In the genomic region with DNA sequence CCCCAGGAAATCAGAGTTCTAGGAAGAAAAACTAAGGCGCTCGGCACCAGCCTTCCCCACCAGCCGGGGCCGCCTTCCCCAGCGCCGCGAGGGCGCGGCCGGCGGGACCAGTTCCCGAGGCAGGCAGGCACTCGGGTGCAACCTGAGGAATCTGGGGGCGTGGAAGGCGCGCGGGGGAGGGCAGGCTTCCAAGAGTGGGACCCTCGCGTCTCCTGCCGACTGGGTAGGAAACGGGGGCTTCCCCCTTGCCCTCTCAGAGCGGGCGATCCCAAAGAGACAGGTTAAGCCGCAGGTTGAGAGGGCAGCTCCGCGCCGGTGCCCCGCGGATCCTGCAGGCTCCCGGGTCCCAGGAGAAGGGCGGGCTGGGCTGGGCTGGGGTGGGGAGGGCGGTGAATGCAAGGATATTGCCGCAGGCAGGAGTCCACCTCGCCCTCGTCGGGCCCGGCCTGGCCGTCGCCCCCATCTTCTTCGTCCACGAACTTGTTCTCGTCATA, we compare ENCODE assay signal across 8 cellular contexts. TPM values are rescaled to one million over a fixed set of nuclear protein-coding genes. Genes with fewer than 3 reads are reported as not detected.
DNase-seq lines count a peak whose midpoint lies in the region; ATAC-seq, FAIRE-seq and TF ChIP-seq lines count a peak whose summit lies in the region.

No MANE protein-coding gene starts in this region.

- peak overlapping the region; percentile 94 for H3K4me2 ChIP-seq in endothelial cell of umbilical vein (ENCODE audit: insufficient read depth, low read length)

- TSS peak; percentile 35 for BruUV-seq in endothelial cell of umbilical vein (replicated peaks; lab: Mats Ljungman, UMichigan)

- no peak for TF ChIP-seq EP300 in tibial nerve (IDR thresholded peaks at IDR 0.05)

- DNase-seq in activated T-cell treated with anti-CD3 and anti-CD28 coated beads for 1 hour (ENCODE audit: low read depth) (peak; percentile 9), HT1080 (ENCODE audit: low read depth) (peak; percentile 10), endothelial cell of umbilical vein (ENCODE audit: low read depth, low spot score) (no peak), tibial nerve (ENCODE audit: low spot score in 2 of 2) (no peak), GM20000 (ENCODE audit: low spot score) (no peak)
- no peak for DNase-seq in activated T-cell treated with anti-CD3 and anti-CD28 coated beads, Interleukin-2, amount 50 U/mL, for 48 hours
- DNase-seq in activated CD8-positive, alpha-beta T cell treated with anti-CD3 and anti-CD28 coated beads for 36 hours = peak; percentile 29

- H3K4me3 ChIP-seq in endothelial cell of umbilical vein (replicated peaks in 1 of 3; ENCODE audit: insufficient read depth in 1 of 3, low read depth in 1 of 3, low read length in 3 of 3) (peak overlapping the region; percentile 93 to 100 (median 99)), mucosa of stomach (ENCODE audit: low read length) (peak overlapping the region; percentile 77), tibial nerve (peak overlapping the region; percentile 81 to 95 (median 86))

- H3K9me1 ChIP-seq in endothelial cell of umbilical vein (replicated peaks; ENCODE audit: control insufficient read depth, extremely low read depth, insufficient read depth, low read length) = no peaks in the 10 kb centered on the region

- POLR2A ChIA-PET in activated CD8-positive, alpha-beta T cell treated with anti-CD3 and anti-CD28 coated beads for 36 hours (lab: Charles Lee) = interaction anchor here (1.0 to 2.0 kb wide), 6 partner anchors 17 to 167 kb away, joined by 3 to 9 read pairs (median 4); no protein-coding TSS in a partner anchor
- POLR2A ChIA-PET in endothelial cell of umbilical vein (lab: Charles Lee) = interaction anchor here (0.7 kb wide), 1 partner anchor 1065 kb away, joined by 4 read pairs; no protein-coding TSS in a partner anchor

- peak overlapping the region; percentile 10 for H2AFZ ChIP-seq in endothelial cell of umbilical vein (ENCODE audit: low read depth, low read length)

- H3K9me3 Mint-ChIP-seq in activated CD8-positive, alpha-beta T cell treated with anti-CD3 and anti-CD28 coated beads for 36 hours = no peaks in the 10 kb centered on the region

- 0% methylated on average over 33 to 39 of the region's 42 CpGs for WGBS in tibial nerve, 2 donors

- peak overlapping the region; percentile 97 for H3K9ac ChIP-seq in endothelial cell of umbilical vein (replicated peaks; ENCODE audit: extremely low read depth, insufficient read depth, low read length)
- H3K9ac ChIP-seq in mucosa of stomach (ENCODE audit: low read length) = peak overlapping the region; percentile 90

- peaks cover 21% of the 10 kb centered on the region for H3K36me3 Mint-ChIP-seq in activated CD8-positive, alpha-beta T cell treated with anti-CD3 and anti-CD28 coated beads for 36 hours (ENCODE audit: low read depth)

- H3K4me1 ChIP-seq in endothelial cell of umbilical vein (ENCODE audit: control insufficient read depth, extremely low read depth, insufficient read depth, low read length) = peaks cover 32% of the 10 kb centered on the region
- peaks cover 7% of the 10 kb centered on the region for H3K4me1 ChIP-seq in mucosa of stomach (ENCODE audit: control insufficient read depth, insufficient read depth, low read length)
- H3K4me1 ChIP-seq in tibial nerve = peaks cover 0 to 53% (median 27%) of the 10 kb centered on the region in 4 donors

- H3K27ac Mint-ChIP-seq in activated CD8-positive, alpha-beta T cell treated with anti-CD3 and anti-CD28 coated beads for 36 hours = peak overlapping the region; percentile 98

- intact Hi-C loops in activated CD8-positive, alpha-beta T cell treated with anti-CD3 and anti-CD28 coated beads for 36 hours (cut with micrococcal nuclease) = no loop called here
- intact Hi-C loops in endothelial cell of umbilical vein (cut with micrococcal nuclease) = loop anchor here (1.0 to 10.0 kb wide), 6 partner anchors 164 to 1740 kb away; a partner anchor contains a TSS

- peaks cover 44% of the 10 kb centered on the region for H3K4me1 Mint-ChIP-seq in activated CD8-positive, alpha-beta T cell treated with anti-CD3 and anti-CD28 coated beads for 36 hours (ENCODE audit: low read depth)

- H4K20me1 ChIP-seq in endothelial cell of umbilical vein (replicated peaks; ENCODE audit: control insufficient read depth, extremely low read depth, insufficient read depth, low read length) = peaks cover 4% of the 10 kb centered on the region

- no peaks in the 10 kb centered on the region for H3K27me3 Mint-ChIP-seq in activated CD8-positive, alpha-beta T cell treated with anti-CD3 and anti-CD28 coated beads for 36 hours

- no peak for FAIRE-seq in endothelial cell of umbilical vein (lab: Jason Lieb, UNC)

- H3K9me3 ChIP-seq in endothelial cell of umbilical vein (replicated peaks; ENCODE audit: control insufficient read depth, insufficient read depth, low read length) = no peaks in the 10 kb centered on the region
- H3K9me3 ChIP-seq in mucosa of stomach (ENCODE audit: control insufficient read depth, low read length) = no peaks in the 10 kb centered on the region
- no peaks in the 10 kb centered on the region for H3K9me3 ChIP-seq in tibial nerve

- TF ChIP-seq POLR2A in endothelial cell of umbilical vein (IDR thresholded peaks at IDR 0.05; ENCODE audit: low read depth, low read length) (no peak), tibial nerve (IDR thresholded peaks at IDR 0.05) (no peak)

- H3K36me3 ChIP-seq in endothelial cell of umbilical vein (ENCODE audit: control insufficient read depth in 2 of 2, extremely low read depth in 1 of 2, insufficient read depth in 2 of 2, low read length in 2 of 2) (peaks cover 5 to 6% of the 10 kb centered on the region in 2 experiments), mucosa of stomach (ENCODE audit: control insufficient read depth, insufficient read depth, low read length) (no peaks in the 10 kb centered on the region), tibial nerve (peaks cover 0 to 3% (median 2%) of the 10 kb centered on the region in 3 donors)

- ATAC-seq in activated CD8-positive, alpha-beta T cell treated with anti-CD3 and anti-CD28 coated beads for 36 hours = no peak

- CTCF ChIA-PET in activated CD8-positive, alpha-beta T cell treated with anti-CD3 and anti-CD28 coated beads for 36 hours (lab: Charles Lee) = interaction anchor here (0.9 to 4.2 kb wide), 5 partner anchors 12 to 280 kb away, joined by 3 to 33 read pairs (median 5); a partner anchor contains a TSS
- CTCF ChIA-PET in endothelial cell of umbilical vein (lab: Charles Lee) = interaction anchor here (0.6 to 5.6 kb wide), 4 partner anchors 17 to 280 kb away, joined by 3 to 46 read pairs (median 8); no protein-coding TSS in a partner anchor

- no peak for TF ChIP-seq CTCF in activated CD8-positive, alpha-beta T cell treated with anti-CD3 and anti-CD28 coated beads for 36 hours (IDR thresholded peaks at IDR 0.05)
- TF ChIP-seq CTCF in endothelial cell of umbilical vein (IDR thresholded peaks at IDR 0.05; ENCODE audit: extremely low read depth in 1 of 2, insufficient read depth in 1 of 2, low read depth in 1 of 2, low read length in 2 of 2) (no peak), tibial nerve (IDR thresholded peaks at IDR 0.05) (peak in 1 of 5 experiments; percentile 3), GM20000 (IDR thresholded peaks at IDR 0.05; ENCODE audit: extremely low read depth, missing control alignments) (no peak)

- H3K79me2 ChIP-seq in endothelial cell of umbilical vein (ENCODE audit: control insufficient read depth, insufficient read depth, low read length) = peaks cover 48% of the 10 kb centered on the region

- H3K27ac ChIP-seq in endothelial cell of umbilical vein (ENCODE audit: insufficient read depth, low read depth, low read length) (peak overlapping the region; percentile 67), tibial nerve (peak overlapping the region; percentile 86 to 97 (median 94))

- H3K27me3 ChIP-seq in endothelial cell of umbilical vein (ENCODE audit: control insufficient read depth in 2 of 2, insufficient read depth in 2 of 2, low read length in 2 of 2) (no peaks in the 10 kb centered on the region), mucosa of stomach (ENCODE audit: control insufficient read depth, insufficient read depth, low read length) (no peaks in the 10 kb centered on the region), tibial nerve (no peaks in the 10 kb centered on the region)

- dilution Hi-C loops in endothelial cell of umbilical vein (cut with MboI; ENCODE audit: extremely low pct_ligation_motif_present, low sequenced_read_pairs) = no loop called here

- peak overlapping the region; percentile 89 for H3K4me3 Mint-ChIP-seq in activated CD8-positive, alpha-beta T cell treated with anti-CD3 and anti-CD28 coated beads for 36 hours

RNA-seq across cellular contexts. Expression of a gene that starts 0.4 kb away (rescaled TPM):
- total RNA-seq in HT1080 (2014; rRNA removed; shearing (Covaris generic)) = 279 and 293 TPM in 2 replicates
- polyA plus RNA-seq in HT1080 (2015; cell fraction: cytosol; rRNA removed) = 214 and 242 TPM in 2 replicates
- polyA plus RNA-seq in HT1080 (2015; cell fraction: nucleus; rRNA removed) = 106 and 109 TPM in 2 replicates
- total RNA-seq in activated CD8-positive, alpha-beta T cell treated with anti-CD3 and anti-CD28 coated beads for 36 hours = 100 to 1,000 TPM; 128 to 134 TPM
- 185 and 190 TPM in 2 replicates for total RNA-seq in endothelial cell of umbilical vein
- polyA plus RNA-seq in endothelial cell of umbilical vein = 72.1 and 110 TPM in 2 replicates
- 142 TPM in 2 replicates for polyA plus RNA-seq in endothelial cell of umbilical vein (2011; cell fraction: cytosol; rRNA removed)
- polyA plus RNA-seq in endothelial cell of umbilical vein (2011; cell fraction: nucleus; rRNA removed) = 56.3 and 77.4 TPM in 2 replicates
- 250 and 281 TPM in 2 replicates for polyA plus RNA-seq in endothelial cell of umbilical vein (2012)
- 130 and 135 TPM in 2 replicates for polyA minus RNA-seq in endothelial cell of umbilical vein
- 76.5 TPM for polyA minus RNA-seq in endothelial cell of umbilical vein (2011; cell fraction: cytosol; rRNA and poly(A)+ RNA removed)
- 51.5 and 60.3 TPM in 2 replicates for polyA minus RNA-seq in endothelial cell of umbilical vein (2011; cell fraction: nucleus; rRNA and poly(A)+ RNA removed)
- total RNA-seq in tibial nerve = 100 to 1,000 TPM in 1 of 4 donors, 10 to 100 TPM in 3; 71.8 to 102 (median 78.7) TPM

RNA-seq across cellular contexts. Expression of a gene that starts 18.0 kb away (rescaled TPM):
- not detected in 2 replicates for total RNA-seq in HT1080 (2014; rRNA removed; shearing (Covaris generic))
- not detected in 2 replicates for polyA plus RNA-seq in HT1080 (2015; cell fraction: cytosol; rRNA removed)
- polyA plus RNA-seq in HT1080 (2015; cell fraction: nucleus; rRNA removed) = not detected in 2 replicates
- total RNA-seq in activated CD8-positive, alpha-beta T cell treated with anti-CD3 and anti-CD28 coated beads for 36 hours = not detected
- total RNA-seq in endothelial cell of umbilical vein (not detected in 2 replicates), tibial nerve (not detected)
- polyA plus RNA-seq in endothelial cell of umbilical vein = not detected in 2 replicates
- not detected in 2 replicates for polyA plus RNA-seq in endothelial cell of umbilical vein (2011; cell fraction: cytosol; rRNA removed)
- polyA plus RNA-seq in endothelial cell of umbilical vein (2011; cell fraction: nucleus; rRNA removed) = not detected in 2 replicates
- not detected in 2 replicates for polyA plus RNA-seq in endothelial cell of umbilical vein (2012)
- not detected in 2 replicates for polyA minus RNA-seq in endothelial cell of umbilical vein
- not detected for polyA minus RNA-seq in endothelial cell of umbilical vein (2011; cell fraction: cytosol; rRNA and poly(A)+ RNA removed)
- polyA minus RNA-seq in endothelial cell of umbilical vein (2011; cell fraction: nucleus; rRNA and poly(A)+ RNA removed) = not detected in 2 replicates

RNA-seq across cellular contexts. Expression of a gene that starts 44.9 kb away (rescaled TPM):
- total RNA-seq in HT1080 (2014; rRNA removed; shearing (Covaris generic)) = 4.4 and 5.4 TPM in 2 replicates
- polyA plus RNA-seq in HT1080 (2015; cell fraction: cytosol; rRNA removed) = 12.9 and 13.3 TPM in 2 replicates
- 8.4 and 17.5 TPM in 2 replicates for polyA plus RNA-seq in HT1080 (2015; cell fraction: nucleus; rRNA removed)
- 1 to 10 TPM; 4.2 to 4.7 TPM for total RNA-seq in activated CD8-positive, alpha-beta T cell treated with anti-CD3 and anti-CD28 coated beads for 36 hours
- total RNA-seq in endothelial cell of umbilical vein (not detected in 2 replicates), tibial nerve (10 to 100 TPM in 3 of 4 donors, 1 to 10 TPM in 1; 9.6 to 21.0 (median 17.1) TPM)
- 0.03 TPM in 1 of 2 replicates, not detected in the other for polyA plus RNA-seq in endothelial cell of umbilical vein
- not detected in 2 replicates for polyA plus RNA-seq in endothelial cell of umbilical vein (2011; cell fraction: cytosol; rRNA removed)
- polyA plus RNA-seq in endothelial cell of umbilical vein (2011; cell fraction: nucleus; rRNA removed) = 0.07 and 0.67 TPM in 2 replicates
- not detected in 2 replicates for polyA plus RNA-seq in endothelial cell of umbilical vein (2012)
- polyA minus RNA-seq in endothelial cell of umbilical vein = not detected in 2 replicates
- polyA minus RNA-seq in endothelial cell of umbilical vein (2011; cell fraction: cytosol; rRNA and poly(A)+ RNA removed) = not detected
- not detected in 2 replicates for polyA minus RNA-seq in endothelial cell of umbilical vein (2011; cell fraction: nucleus; rRNA and poly(A)+ RNA removed)

Comparison
In these comparisons a context has a peak if more than half of its experiments do, and no peak if none do; other contexts are left out.
1. DNase-seq: peak in activated T-cell treated with anti-CD3 and anti-CD28 coated beads for 1 hour (single experiment), HT1080 (single experiment) and activated CD8-positive, alpha-beta T cell treated with anti-CD3 and anti-CD28 coated beads for 36 hours (single experiment); none in activated T-cell treated with anti-CD3 and anti-CD28 coated beads, Interleukin-2, amount 50 U/mL, for 48 hours (0 of 2), endothelial cell of umbilical vein (single experiment), tibial nerve (0 of 2) and GM20000 (single experiment).
2. Peak in every context shown above with its lines, with median percentiles within 50 percentile points of each other: H3K4me3 ChIP-seq.